16 cellular contexts compared by ENCODE assay signal in the genomic region with DNA sequence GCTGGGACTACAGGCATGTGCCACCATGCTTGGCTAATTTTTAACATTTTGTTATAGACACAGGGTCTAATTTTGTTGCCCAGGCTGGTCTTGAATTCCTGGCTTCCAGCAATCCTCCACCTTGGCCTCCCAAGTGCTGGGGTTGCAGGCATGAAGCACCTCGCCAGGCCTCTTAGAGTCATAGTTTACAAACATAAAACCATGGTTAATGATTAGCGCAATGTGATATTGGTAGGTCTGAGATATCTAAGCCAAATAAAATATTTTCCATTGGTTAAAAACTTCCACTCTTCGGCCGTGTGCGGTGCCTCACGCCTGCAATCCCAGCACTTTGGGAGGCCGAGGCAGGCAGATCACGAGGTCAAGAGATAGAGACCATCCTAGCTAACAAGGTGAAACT. TPM values are rescaled to one million over a fixed set of nuclear protein-coding genes. Genes with fewer than 3 reads are reported as not detected.
DNase-seq lines count a peak whose midpoint lies in the region; ATAC-seq and TF ChIP-seq lines count a peak whose summit lies in the region.
"Had no signal": no experiment of that assay in that cellular context is flagged by ENCODE, and none has a peak within 500 bp of the region (broad histone marks: within the 10 kb centered on the region; RNA-seq: fewer than 3 reads in every experiment).

No MANE protein-coding gene starts in this region.

- 0 out of 2 replicates have a peak, but pooled peaks cover 7% of the 10 kb centered on the region for H4K20me1 ChIP-seq in MM.1S (ENCODE audit: insufficient read depth, low read length)

- TF ChIP-seq CTCF in MM.1S (IDR thresholded peaks at IDR 0.05; ENCODE audit: low read length) (no peak), mucosa of descending colon (IDR thresholded peaks at IDR 0.05) (no peak), upper lobe of right lung (IDR thresholded peaks at IDR 0.05) (no peak)

- H3K27ac ChIP-seq in MM.1S (ENCODE audit: low read length) (peak overlapping the region; percentile 96; the same call in 1 of the 2 replicates), upper lobe of right lung (peak overlapping the region; percentile 38)

- H2AFZ ChIP-seq in MM.1S (ENCODE audit: low read length), result no peak overlapping the region

- no peak overlapping the region for H3K9ac ChIP-seq in MM.1S (ENCODE audit: low read length)

- no peaks in the 10 kb centered on the region for H3K9me2 ChIP-seq in MM.1S (replicated peaks; ENCODE audit: insufficient read depth, low read length)

- no peak overlapping the region for H3K4me3 ChIP-seq in MM.1S (ENCODE audit: low read length)
- no peak overlapping the region for H3K4me3 ChIP-seq in mucosa of descending colon
- H3K4me3 ChIP-seq in upper lobe of right lung, result no peak overlapping the region

- H3K36me3 ChIP-seq in MM.1S (replicated peaks; ENCODE audit: insufficient read depth, low read length) (peaks cover 38% of the 10 kb centered on the region), mucosa of descending colon (ENCODE audit: low read depth) (no peaks in the 10 kb centered on the region), upper lobe of right lung (peaks cover 80% of the 10 kb centered on the region)

- H3K4me2 ChIP-seq in MM.1S (ENCODE audit: low read depth, low read length), result peak overlapping the region; percentile 51

- DNase-seq in MM.1S (peak; percentile 6), left colon (peak in 1 of 2 donors; percentile 49), mucosa of descending colon (peak in 1 of 3 donors; percentile 53), upper lobe of right lung (peak; percentile 75), amniotic stem cell (lab: John Stamatoyannopoulos, UW) (no peak), GM03348 (ENCODE audit: low spot score) (no peak), MV-4-11 (lab: John Stamatoyannopoulos, UW) (no peak)
- DNase-seq: BE2C; CD4-positive, alpha-beta memory T cell; NCI-H1436 treated with DMSO at 0.1 percent for 48 hours; NCI-H2081; NCI-H2227 treated with DMSO at 0.1 percent for 48 hours; NCI-H526 treated with DMSO at 0.1 percent for 48 hours; NK-92 treated with Interleukin-12 subunit alpha and Interleukin-12 subunit beta, amount 100 ng/mL, for 24 hours; OCI-M1; RPMI8226 had no signal

- peaks cover 100% of the 10 kb centered on the region for H3K79me2 ChIP-seq in MM.1S (ENCODE audit: low read length)

- ATAC-seq in left colon (peak; percentile 82), mucosa of descending colon (peak; percentile 90), upper lobe of right lung (peak; percentile 75)

- peaks cover 97% of the 10 kb centered on the region for H3F3A ChIP-seq in MM.1S (ENCODE audit: insufficient read depth, low read length)

- intact Hi-C loops in left colon (cut with DNase I, micrococcal nuclease), result no loop called here
- intact Hi-C loops in mucosa of descending colon (cut with DNase I, micrococcal nuclease), result no loop called here
- intact Hi-C loops in upper lobe of right lung (cut with DNase I), result no loop called here

- H3K9me3 ChIP-seq in MM.1S (replicated peaks; ENCODE audit: insufficient read depth, low read length) (no peaks in the 10 kb centered on the region), mucosa of descending colon (no peaks in the 10 kb centered on the region), upper lobe of right lung (no peaks in the 10 kb centered on the region)
- H3K9me3 ChIP-seq: BE2C had no signal

- H3K27me3 ChIP-seq in MM.1S (replicated peaks; ENCODE audit: insufficient read depth, low read length), result no peaks in the 10 kb centered on the region
- H3K27me3 ChIP-seq in upper lobe of right lung, result no peaks in the 10 kb centered on the region
- H3K27me3 ChIP-seq: BE2C had no signal

- H3K4me1 ChIP-seq in MM.1S (ENCODE audit: low read length) (peaks cover 75% of the 10 kb centered on the region), mucosa of descending colon (ENCODE audit: low read depth) (peaks cover 22% of the 10 kb centered on the region), upper lobe of right lung (peaks cover 54% of the 10 kb centered on the region)
- H3K4me1 ChIP-seq: BE2C had no signal

RNA-seq across cellular contexts. Expression of a gene that starts 16.6 kb away (rescaled TPM):
- 10 to 100 TPM; 67.4 TPM for total RNA-seq in left colon
- 10 to 100 TPM; 52.3 to 71.9 (median 60.3) TPM for total RNA-seq in mucosa of descending colon
- total RNA-seq in upper lobe of right lung, result 99.2 TPM

RNA-seq across cellular contexts. Expression of a gene that starts 57.8 kb away (rescaled TPM):
- total RNA-seq in left colon, result 1 to 10 TPM; 2.4 to 7.6 TPM
- total RNA-seq in mucosa of descending colon, result 10 to 100 TPM in 1 of 3 donors, 1 to 10 TPM in 2; 2.3 to 22.1 (median 4.2) TPM
- total RNA-seq in upper lobe of right lung, result 31.1 TPM

Comparison
In these comparisons a context has a peak if more than half of its experiments do, and no peak if none do; other contexts are left out.
1. DNase-seq: peak in MM.1S (single experiment) and upper lobe of right lung (single experiment); none in amniotic stem cell (single experiment), GM03348 (single experiment) and MV-4-11 (single experiment).
2. Peak in every context shown above with its lines, with median percentiles within 50 percentile points of each other: ATAC-seq.